27 cellular contexts compared by ENCODE assay signal in genomic region chr4:189525304-189525703, GRCh38.
"Had no signal": no experiment of that assay in that cellular context is flagged by ENCODE, and none has a peak within 500 bp of the region (broad histone marks: within the 10 kb centered on the region; RNA-seq: fewer than 3 reads in every experiment).

No MANE protein-coding gene starts in this region.

- H3K27me3 ChIP-seq: ovary, right lobe of liver, sigmoid colon, stomach, thyroid gland, tibial nerve, upper lobe of left lung, vagina had no signal

- H2AFZ ChIP-seq: parathyroid adenoma had no signal

- FAIRE-seq: small intestine, urothelium cell line had no signal

- H3K27ac ChIP-seq: ovary, parathyroid adenoma, psoas muscle, right lobe of liver, sigmoid colon, stomach, thoracic aorta, thyroid gland, tibial nerve, upper lobe of left lung, vagina had no signal

- H3K4me1 ChIP-seq: parathyroid adenoma, psoas muscle, right lobe of liver, sigmoid colon, stomach, thyroid gland, tibial nerve, upper lobe of left lung, vagina had no signal

- ATAC-seq: naive thymus-derived CD8-positive, alpha-beta T cell; natural killer cell treated with Interleukin-12 subunit alpha and Interleukin-12 subunit beta and Interleukin-15 and Interleukin-18, amount 100 ng/mL, for 72 hours; psoas muscle; right cardiac atrium; right lobe of liver; stimulated activated effector memory CD8-positive, alpha-beta T cell treated with anti-CD3 and anti-CD28 coated beads, Interleukin-12 subunit alpha, Interleukin-12 subunit beta, amount 100 ng/mL, for 72 hours; stimulated activated naive B cell treated with anti-CD40 and anti-IgM and Interleukin-4, amounts not matched to agents 10 μg/mL and 1 μg/mL and 100 μg/mL, for 72 hours had no signal

- H3K9me3 ChIP-seq: ovary, psoas muscle, right lobe of liver, thyroid gland, vagina had no signal

- H3K9ac ChIP-seq: parathyroid adenoma had no signal

- H3K36me3 ChIP-seq: ovary, right lobe of liver, sigmoid colon, stomach, thoracic aorta, thyroid gland, tibial nerve, upper lobe of left lung, vagina had no signal

- H3K4me3 ChIP-seq: ovary, psoas muscle, right lobe of liver, sigmoid colon, stomach, thoracic aorta, thyroid gland, tibial nerve, upper lobe of left lung, vagina had no signal

- DNase-seq: naive thymus-derived CD8-positive, alpha-beta T cell; nephron progenitor cell; occipital lobe; ovary; posterior cingulate gyrus; psoas muscle; right cardiac atrium; right lobe of liver; sigmoid colon; small intestine; stimulated activated CD4-positive, alpha-beta T cell treated with anti-CD3 and anti-CD28 coated beads, Interleukin-15, amount 100 ng/mL, for 24 hours; stimulated activated CD4-positive, alpha-beta T cell treated with anti-CD3 and anti-CD28 coated beads, Interleukin-2, amount 100 ng/mL, for 24 hours; stimulated activated CD4-positive, alpha-beta T cell treated with anti-CD3 and anti-CD28 coated beads, Interleukin-2, amount 100 ng/mL, for 48 hours; stimulated activated CD4-positive, alpha-beta T cell treated with anti-CD3 and anti-CD28 coated beads, Interleukin-4, amount 100 ng/mL, for 24 hours; stimulated activated naive B cell treated with anti-CD40 and anti-IgM and Interleukin-4, amounts not matched to agents 10 μg/mL and 1 μg/mL and 100 μg/mL, for 72 hours; stimulated activated naive CD4-positive, alpha-beta T cell treated with Interleukin-2 at 50 U/mL for 16 hours; stomach; thyroid gland; trophoblast cell had no signal
